ENCODE assay signal across 9 cellular contexts in the genomic region with DNA sequence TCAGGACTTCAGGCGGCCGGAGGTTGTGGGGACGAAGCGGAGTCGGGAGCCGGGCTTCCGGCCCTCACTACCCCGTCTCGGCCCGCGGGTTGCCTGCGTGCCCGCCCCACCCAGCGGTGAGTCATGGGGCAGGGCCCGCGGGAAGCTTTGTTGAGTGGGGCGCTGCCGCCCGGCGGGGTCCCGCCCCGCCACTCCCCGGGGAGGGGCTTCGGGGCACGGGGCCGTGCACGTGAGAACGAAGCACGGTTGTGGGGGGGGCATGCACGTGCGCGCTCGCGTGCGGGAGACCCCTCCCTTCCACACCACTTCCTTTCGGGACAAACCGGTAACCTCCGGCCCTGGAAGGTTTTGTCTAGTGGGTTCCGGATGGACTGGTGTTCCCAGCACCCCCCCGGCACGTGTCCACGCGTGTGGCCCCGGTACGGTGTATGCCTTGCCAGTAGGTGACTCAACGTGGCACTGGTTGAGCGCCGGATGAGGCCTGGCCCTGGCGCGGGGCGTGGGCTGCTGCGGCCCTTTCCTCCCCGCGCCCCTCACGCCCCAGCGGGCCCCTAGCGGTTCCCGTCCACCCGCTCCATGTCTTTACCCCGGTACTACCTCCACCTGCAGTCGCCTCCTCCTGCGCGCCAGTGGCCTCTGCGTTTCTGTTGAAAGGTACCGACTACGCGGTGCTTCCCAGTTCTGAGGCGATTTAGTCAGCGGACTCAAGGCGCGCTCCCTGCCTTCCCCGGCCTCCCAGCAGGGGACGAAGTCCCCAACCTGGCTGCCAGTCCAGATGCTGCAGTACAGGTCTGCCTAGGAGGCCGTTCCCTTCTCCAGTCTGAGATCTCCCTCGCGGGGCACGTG. TPM values are rescaled to one million over a fixed set of nuclear protein-coding genes. Genes with fewer than 3 reads are reported as not detected.
A peak's percentile ranks its signal among the peaks of the same experiment; 100 is the strongest.
DNase-seq lines count a peak whose midpoint lies in the region; ATAC-seq and TF ChIP-seq lines count a peak whose summit lies in the region.
"Had no signal": no experiment of that assay in that cellular context is flagged by ENCODE, and none has a peak within 500 bp of the region (broad histone marks: within the 10 kb centered on the region; RNA-seq: fewer than 3 reads in every experiment).

No MANE protein-coding gene starts in this region.

- no peaks in the 10 kb centered on the region for H3K27me3 ChIP-seq in vagina

- peak overlapping the region; percentile 99 for H3K27ac ChIP-seq in vagina

- intact Hi-C loops in left cardiac atrium (cut with DNase I) (no loop called here), vagina (cut with DNase I) (loop anchor here (5.0 kb wide), 1 partner anchor 121 kb away; the partner anchor contains the start of gene GLUD1)

- ATAC-seq in GM19324 (IDR thresholded peaks at IDR 0.05; ENCODE audit: low FRiP score, unreplicated experiment) (peak; percentile 91), HG03439 (IDR thresholded peaks at IDR 0.05; ENCODE audit: unreplicated experiment) (peak; percentile 80), left cardiac atrium (peak; percentile 84 to 87)
- peak; percentile 75 for ATAC-seq in activated naive CD8-positive, alpha-beta T cell treated with anti-CD3 and anti-CD28 coated beads, Interleukin-2, amount 50 U/mL, for 24 hours

- H3K9me3 ChIP-seq in vagina: no peaks in the 10 kb centered on the region

- peaks cover 57% of the 10 kb centered on the region for H3K4me1 ChIP-seq in vagina

- H3K4me3 ChIP-seq in vagina: peak overlapping the region; percentile 76 to 92

- H3K4me1 Mint-ChIP-seq in activated naive CD8-positive, alpha-beta T cell treated with anti-CD3 and anti-CD28 coated beads, Interleukin-2, amount 50 U/mL, for 24 hours: peaks cover 23% of the 10 kb centered on the region

- peak; percentile 84 to 100 for TF ChIP-seq POLR2A in vagina (IDR thresholded peaks at IDR 0.05)

- DNase-seq in CD1c-positive myeloid dendritic cell (ENCODE audit: extremely low spot score): peak; percentile 91
- peak; percentile 94 for DNase-seq in SW480 (ENCODE audit: low spot score)
- peak; percentile 83 for DNase-seq in activated naive CD8-positive, alpha-beta T cell treated with anti-CD3 and anti-CD28 coated beads, Interleukin-2, amount 50 U/mL, for 24 hours
- DNase-seq in left cardiac atrium: peak; percentile 93
- peak; percentile 89 for DNase-seq in retina
- DNase-seq in vagina (ENCODE audit: extremely low spot score in 2 of 2): peak; percentile 96 to 98

- H3K27me3 Mint-ChIP-seq in activated naive CD8-positive, alpha-beta T cell treated with anti-CD3 and anti-CD28 coated beads, Interleukin-2, amount 50 U/mL, for 24 hours: peaks cover 11% of the 10 kb centered on the region

- H3K27ac Mint-ChIP-seq in activated naive CD8-positive, alpha-beta T cell treated with anti-CD3 and anti-CD28 coated beads, Interleukin-2, amount 50 U/mL, for 24 hours: peak overlapping the region; percentile 77

- no peaks in the 10 kb centered on the region for H3K9me3 Mint-ChIP-seq in activated naive CD8-positive, alpha-beta T cell treated with anti-CD3 and anti-CD28 coated beads, Interleukin-2, amount 50 U/mL, for 24 hours

- no peaks in the 10 kb centered on the region for H3K36me3 Mint-ChIP-seq in activated naive CD8-positive, alpha-beta T cell treated with anti-CD3 and anti-CD28 coated beads, Interleukin-2, amount 50 U/mL, for 24 hours (ENCODE audit: low read depth)

- no peak for TF ChIP-seq CTCF in vagina (IDR thresholded peaks at IDR 0.05)

- no peaks in the 10 kb centered on the region for H3K36me3 ChIP-seq in vagina

- peak overlapping the region; percentile 73 for H3K4me3 Mint-ChIP-seq in activated naive CD8-positive, alpha-beta T cell treated with anti-CD3 and anti-CD28 coated beads, Interleukin-2, amount 50 U/mL, for 24 hours

RNA-seq across cellular contexts. Expression of gene ADIRF, which starts 3.1 kb away (rescaled TPM):
- 100 to 1,000 TPM; 143 to 269 TPM for total RNA-seq in left cardiac atrium
- total RNA-seq in vagina: 374 TPM
- total RNA-seq: T-helper 1 cell treated with Interleukin-12 subunit alpha and Interleukin-12 subunit beta and Interleukin-4 antibody, amounts not matched to agents 30 ng/mL and 1 ng/mL, for 36 hours had no signal

RNA-seq across cellular contexts. Expression of gene SNCG, which starts 13.0 kb away (rescaled TPM):
- 10 to 100 TPM; 27.8 to 51.0 TPM for total RNA-seq in left cardiac atrium
- 36.6 TPM for total RNA-seq in vagina

RNA-seq across cellular contexts. Expression of gene MMRN2, which starts 14.0 kb away (rescaled TPM):
- total RNA-seq in left cardiac atrium (10 to 100 TPM; 38.6 to 62.1 TPM), vagina (57.2 TPM)
- total RNA-seq: T-helper 1 cell treated with Interleukin-12 subunit alpha and Interleukin-12 subunit beta and Interleukin-4 antibody, amounts not matched to agents 30 ng/mL and 1 ng/mL, for 36 hours had no signal

RNA-seq across cellular contexts. Expression of gene FAM25A, which starts 48.7 kb away (rescaled TPM):
- total RNA-seq in left cardiac atrium (not detected), vagina (40.0 TPM)
- total RNA-seq: T-helper 1 cell treated with Interleukin-12 subunit alpha and Interleukin-12 subunit beta and Interleukin-4 antibody, amounts not matched to agents 30 ng/mL and 1 ng/mL, for 36 hours had no signal

Comparison
In these comparisons a context has a peak if more than half of its experiments do, and no peak if none do; other contexts are left out.
1. Peak in every context shown above with its lines: DNase-seq, ATAC-seq, H3K4me3 ChIP-seq and H3K27ac ChIP-seq.